In the genomic region with DNA sequence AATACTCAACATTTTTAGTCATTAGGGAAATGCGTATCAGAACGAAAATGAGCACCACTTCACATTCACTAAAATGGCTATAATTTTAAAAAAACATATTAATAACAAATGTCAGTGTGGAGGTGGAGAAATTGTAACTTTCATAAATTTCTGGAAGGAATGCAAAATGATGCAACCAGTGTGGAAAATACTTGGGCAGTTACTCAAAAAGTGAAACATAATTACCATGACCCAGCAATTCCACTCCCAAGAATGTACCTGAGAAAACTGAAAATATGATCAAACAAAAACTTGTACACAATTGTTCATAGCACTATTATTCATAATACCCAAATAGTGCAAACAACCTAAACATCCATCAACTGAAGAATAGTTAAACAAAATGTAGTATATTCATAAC, we compare ENCODE assay signal across 1 cellular context.
TF ChIP-seq lines count a peak whose summit lies in the region.

No MANE protein-coding gene starts in this region.

TF ChIP-seq in GM23338, 12 proteins besides CTCF, POLR2A, EP300 and RAD21 (continued from another document):
- TF ChIP-seq, protein P1, sequence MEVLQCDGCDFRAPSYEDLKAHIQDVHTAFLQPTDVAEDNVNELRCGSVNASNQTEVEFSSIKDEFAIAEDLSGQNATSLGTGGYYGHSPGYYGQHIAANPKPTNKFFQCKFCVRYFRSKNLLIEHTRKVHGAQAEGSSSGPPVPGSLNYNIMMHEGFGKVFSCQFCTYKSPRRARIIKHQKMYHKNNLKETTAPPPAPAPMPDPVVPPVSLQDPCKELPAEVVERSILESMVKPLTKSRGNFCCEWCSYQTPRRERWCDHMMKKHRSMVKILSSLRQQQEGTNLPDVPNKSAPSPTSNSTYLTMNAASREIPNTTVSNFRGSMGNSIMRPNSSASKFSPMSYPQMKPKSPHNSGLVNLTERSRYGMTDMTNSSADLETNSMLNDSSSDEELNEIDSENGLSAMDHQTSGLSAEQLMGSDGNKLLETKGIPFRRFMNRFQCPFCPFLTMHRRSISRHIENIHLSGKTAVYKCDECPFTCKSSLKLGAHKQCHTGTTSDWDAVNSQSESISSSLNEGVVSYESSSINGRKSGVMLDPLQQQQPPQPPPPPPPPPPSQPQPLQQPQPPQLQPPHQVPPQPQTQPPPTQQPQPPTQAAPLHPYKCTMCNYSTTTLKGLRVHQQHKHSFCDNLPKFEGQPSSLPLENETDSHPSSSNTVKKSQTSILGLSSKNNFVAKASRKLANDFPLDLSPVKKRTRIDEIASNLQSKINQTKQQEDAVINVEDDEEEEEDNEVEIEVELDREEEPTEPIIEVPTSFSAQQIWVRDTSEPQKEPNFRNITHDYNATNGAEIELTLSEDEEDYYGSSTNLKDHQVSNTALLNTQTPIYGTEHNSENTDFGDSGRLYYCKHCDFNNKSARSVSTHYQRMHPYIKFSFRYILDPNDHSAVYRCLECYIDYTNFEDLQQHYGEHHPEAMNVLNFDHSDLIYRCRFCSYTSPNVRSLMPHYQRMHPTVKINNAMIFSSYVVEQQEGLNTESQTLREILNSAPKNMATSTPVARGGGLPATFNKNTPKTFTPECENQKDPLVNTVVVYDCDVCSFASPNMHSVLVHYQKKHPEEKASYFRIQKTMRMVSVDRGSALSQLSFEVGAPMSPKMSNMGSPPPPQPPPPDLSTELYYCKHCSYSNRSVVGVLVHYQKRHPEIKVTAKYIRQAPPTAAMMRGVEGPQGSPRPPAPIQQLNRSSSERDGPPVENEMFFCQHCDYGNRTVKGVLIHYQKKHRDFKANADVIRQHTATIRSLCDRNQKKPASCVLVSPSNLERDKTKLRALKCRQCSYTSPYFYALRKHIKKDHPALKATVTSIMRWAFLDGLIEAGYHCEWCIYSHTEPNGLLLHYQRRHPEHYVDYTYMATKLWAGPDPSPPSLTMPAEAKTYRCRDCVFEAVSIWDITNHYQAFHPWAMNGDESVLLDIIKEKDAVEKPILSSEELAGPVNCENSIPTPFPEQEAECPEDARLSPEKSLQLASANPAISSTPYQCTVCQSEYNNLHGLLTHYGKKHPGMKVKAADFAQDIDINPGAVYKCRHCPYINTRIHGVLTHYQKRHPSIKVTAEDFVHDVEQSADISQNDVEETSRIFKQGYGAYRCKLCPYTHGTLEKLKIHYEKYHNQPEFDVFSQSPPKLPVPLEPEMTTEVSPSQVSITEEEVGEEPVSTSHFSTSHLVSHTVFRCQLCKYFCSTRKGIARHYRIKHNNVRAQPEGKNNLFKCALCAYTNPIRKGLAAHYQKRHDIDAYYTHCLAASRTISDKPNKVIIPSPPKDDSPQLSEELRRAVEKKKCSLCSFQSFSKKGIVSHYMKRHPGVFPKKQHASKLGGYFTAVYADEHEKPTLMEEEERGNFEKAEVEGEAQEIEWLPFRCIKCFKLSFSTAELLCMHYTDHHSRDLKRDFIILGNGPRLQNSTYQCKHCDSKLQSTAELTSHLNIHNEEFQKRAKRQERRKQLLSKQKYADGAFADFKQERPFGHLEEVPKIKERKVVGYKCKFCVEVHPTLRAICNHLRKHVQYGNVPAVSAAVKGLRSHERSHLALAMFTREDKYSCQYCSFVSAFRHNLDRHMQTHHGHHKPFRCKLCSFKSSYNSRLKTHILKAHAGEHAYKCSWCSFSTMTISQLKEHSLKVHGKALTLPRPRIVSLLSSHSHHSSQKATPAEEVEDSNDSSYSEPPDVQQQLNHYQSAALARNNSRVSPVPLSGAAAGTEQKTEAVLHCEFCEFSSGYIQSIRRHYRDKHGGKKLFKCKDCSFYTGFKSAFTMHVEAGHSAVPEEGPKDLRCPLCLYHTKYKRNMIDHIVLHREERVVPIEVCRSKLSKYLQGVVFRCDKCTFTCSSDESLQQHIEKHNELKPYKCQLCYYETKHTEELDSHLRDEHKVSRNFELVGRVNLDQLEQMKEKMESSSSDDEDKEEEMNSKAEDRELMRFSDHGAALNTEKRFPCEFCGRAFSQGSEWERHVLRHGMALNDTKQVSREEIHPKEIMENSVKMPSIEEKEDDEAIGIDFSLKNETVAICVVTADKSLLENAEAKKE (CRISPR knock-in tag; IDR thresholded peaks at IDR 0.05) = no peak
- TF ChIP-seq EZH2phosphoT487 (IDR thresholded peaks at IDR 0.05; ENCODE audit: unreplicated experiment) (no peak), ZNF114 (CRISPR knock-in tag; IDR thresholded peaks at IDR 0.05) (no peak), STAT1 (IDR thresholded peaks at IDR 0.05; ENCODE audit: unreplicated experiment) (no peak)
